11 cellular contexts compared by ENCODE assay signal in the genomic region with DNA sequence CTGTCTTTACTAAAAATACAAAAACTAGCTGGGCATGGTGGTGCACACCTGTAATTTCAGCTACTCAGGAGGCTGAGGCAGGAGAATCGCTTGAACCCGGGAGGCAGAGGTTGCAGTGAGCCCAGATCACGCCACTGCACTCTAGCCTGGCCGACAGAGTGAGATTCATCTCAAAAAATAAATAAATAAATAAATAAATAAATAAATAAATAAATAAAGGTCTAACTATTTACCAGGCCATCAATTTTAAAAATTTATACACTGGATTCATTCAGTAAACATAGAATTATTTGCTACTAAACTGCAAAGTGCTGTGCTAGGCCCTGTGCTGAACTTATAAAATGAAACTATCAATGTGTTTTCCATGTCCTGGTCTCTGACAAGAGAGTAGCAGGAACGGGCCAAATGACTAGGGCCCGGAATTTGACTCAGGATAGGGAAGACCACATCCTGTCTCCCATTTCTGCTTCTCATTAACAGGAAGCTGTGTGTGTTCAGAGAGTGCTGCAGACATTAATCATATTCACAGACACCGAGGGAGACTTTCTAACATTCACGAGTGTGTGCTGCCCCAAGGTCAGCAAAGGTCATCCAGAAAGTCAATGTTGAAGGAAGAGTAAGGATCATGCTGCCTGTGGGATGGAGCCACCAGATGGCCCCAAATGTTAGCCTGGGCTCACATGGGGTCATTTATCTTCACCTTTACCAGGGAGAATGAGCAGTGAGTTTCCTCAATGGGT.
DNase-seq lines count a peak whose midpoint lies in the region; ATAC-seq and TF ChIP-seq lines count a peak whose summit lies in the region.
"Had no signal": no experiment of that assay in that cellular context is flagged by ENCODE, and none has a peak within 500 bp of the region (broad histone marks: within the 10 kb centered on the region; RNA-seq: fewer than 3 reads in every experiment).

No MANE protein-coding gene starts in this region.

- no peaks in the 10 kb centered on the region for H3K27me3 ChIP-seq in CD8-positive, alpha-beta memory T cell (ENCODE audit: insufficient read depth, low read length, poor library complexity, severe bottlenecking)
- H3K27me3 ChIP-seq in Loucy (ENCODE audit: insufficient read depth, low read length, poor library complexity, severe bottlenecking) (no peaks in the 10 kb centered on the region), brain microvascular endothelial cell (replicated peaks) (no peaks in the 10 kb centered on the region), trophoblast cell (ENCODE audit: insufficient read depth, low read length) (no peaks in the 10 kb centered on the region), esophagus squamous epithelium (no peaks in the 10 kb centered on the region)

- no peaks in the 10 kb centered on the region for H3K36me3 Mint-ChIP-seq in CD8-positive, alpha-beta memory T cell
- H3K36me3 Mint-ChIP-seq: brain had no signal

- no peaks in the 10 kb centered on the region for H3K36me3 ChIP-seq in CD8-positive, alpha-beta memory T cell (ENCODE audit: insufficient read depth, low read length)
- no peaks in the 10 kb centered on the region for H3K36me3 ChIP-seq in Loucy (ENCODE audit: insufficient read depth, low read length)
- no peaks in the 10 kb centered on the region for H3K36me3 ChIP-seq in brain microvascular endothelial cell (replicated peaks)
- no peaks in the 10 kb centered on the region for H3K36me3 ChIP-seq in trophoblast cell (ENCODE audit: control insufficient read depth in 1 of 2, insufficient read depth in 2 of 2, low read length in 2 of 2)
- H3K36me3 ChIP-seq in esophagus squamous epithelium: no peaks in the 10 kb centered on the region

- H3K79me1 ChIP-seq in trophoblast cell (ENCODE audit: low read length): peaks cover 2% of the 10 kb centered on the region

- WGBS in trophoblast cell (ENCODE audit: extremely low coverage, insufficient coverage, insufficient read length): no CpG with 5 or more reads among the region's 8 CpGs
- 67 to 75% methylated on average over 8 of the region's 8 CpGs for WGBS in esophagus squamous epithelium, 2 donors

- H2AFZ ChIP-seq in Loucy (ENCODE audit: low read length) (no peak overlapping the region), trophoblast cell (ENCODE audit: insufficient read depth, low read length, poor library complexity) (no peak overlapping the region)

- no peak overlapping the region for H3K4ac ChIP-seq in trophoblast cell (ENCODE audit: low read depth, low read length)

- H3F3A ChIP-seq in Loucy (ENCODE audit: low read depth): no peaks in the 10 kb centered on the region

- peak overlapping the region in 7 of 8 donors; percentile 5 to 84 (median 70) for H3K27ac Mint-ChIP-seq in CD8-positive, alpha-beta memory T cell

- intact Hi-C loops in esophagus squamous epithelium (cut with DNase I): no loop called here

- peaks cover 40% of the 10 kb centered on the region for H3K4me1 ChIP-seq in CD8-positive, alpha-beta memory T cell (ENCODE audit: insufficient read depth, low read length)
- peaks cover 50% of the 10 kb centered on the region for H3K4me1 ChIP-seq in Loucy (ENCODE audit: insufficient read depth, low read length, poor library complexity, severe bottlenecking)
- H3K4me1 ChIP-seq in trophoblast cell (ENCODE audit: control insufficient read depth in 1 of 2, insufficient read depth in 2 of 2, low read length in 2 of 2): peaks cover 4 to 8% of the 10 kb centered on the region in 2 experiments
- H3K4me1 ChIP-seq in esophagus squamous epithelium: peaks cover 0 to 9% (median 0%) of the 10 kb centered on the region in 3 donors

- H3K18ac ChIP-seq in trophoblast cell (ENCODE audit: low read length): no peak overlapping the region

- CTCF ChIA-PET in CD8-positive, alpha-beta memory T cell (lab: Charles Lee): interaction anchor here (0.9 to 1.0 kb wide), 2 partner anchors 11 to 317 kb away, joined by 3 to 4 read pairs; no protein-coding TSS in a partner anchor

- H3K27me3 Mint-ChIP-seq in CD8-positive, alpha-beta memory T cell: peaks cover 0 to 4% of the 10 kb centered on the region in 2 donors

- no peak overlapping the region for H4K8ac ChIP-seq in trophoblast cell (ENCODE audit: low read depth, low read length)

- no peaks in the 10 kb centered on the region for H3K9me3 Mint-ChIP-seq in CD8-positive, alpha-beta memory T cell

- no peak overlapping the region for H2BK5ac ChIP-seq in trophoblast cell (ENCODE audit: low read depth, low read length, poor library complexity)

- H4K91ac ChIP-seq in trophoblast cell (ENCODE audit: low read depth, low read length): no peak overlapping the region

- peak overlapping the region in 6 of 7 donors; percentile 46 to 63 (median 58) for H3K4me3 Mint-ChIP-seq in CD8-positive, alpha-beta memory T cell
- H3K4me3 Mint-ChIP-seq: brain had no signal

- H3K4me2 ChIP-seq in Loucy (ENCODE audit: low read depth, low read length, poor library complexity, severe bottlenecking): no peak overlapping the region
- H3K4me2 ChIP-seq in trophoblast cell (ENCODE audit: low read length): no peak overlapping the region

- H2BK12ac ChIP-seq in trophoblast cell (ENCODE audit: low read length): no peak overlapping the region

- no peak overlapping the region for H4K12ac ChIP-seq in trophoblast cell (ENCODE audit: low read depth, low read length)

- no peaks in the 10 kb centered on the region for H3K9me2 ChIP-seq in Loucy (replicated peaks; ENCODE audit: low read depth, low read length)

- TF ChIP-seq CTCF in Loucy (conservative IDR thresholded peaks at IDR 0.05; ENCODE audit: low read length): no peak; the same call in 1 of the 2 replicates
- TF ChIP-seq CTCF in brain microvascular endothelial cell (IDR thresholded peaks at IDR 0.05; ENCODE audit: low read depth, low read length, missing control alignments): peak; percentile 11
- no peak for TF ChIP-seq CTCF in esophagus squamous epithelium (IDR thresholded peaks at IDR 0.05)

- TF ChIP-seq POLR2A in esophagus squamous epithelium (IDR thresholded peaks at IDR 0.05): no peak

- H2AK5ac ChIP-seq in trophoblast cell (ENCODE audit: low read length): no peak overlapping the region

- H3K4me3 ChIP-seq in CD8-positive, alpha-beta memory T cell (ENCODE audit: low read length): no peak overlapping the region
- H3K4me3 ChIP-seq in Loucy (ENCODE audit: low read length, poor library complexity, severe bottlenecking) (no peak overlapping the region), brain microvascular endothelial cell (ENCODE audit: low read depth, low read length) (no peak overlapping the region), trophoblast cell (ENCODE audit: low read depth, low read length) (no peak overlapping the region), esophagus squamous epithelium (no peak overlapping the region)

- H3K9ac ChIP-seq in Loucy (ENCODE audit: low read depth, low read length, poor library complexity, severe bottlenecking) (peak overlapping the region; percentile 39), trophoblast cell (ENCODE audit: low read length) (no peak overlapping the region)

- no peak overlapping the region for H2BK120ac ChIP-seq in trophoblast cell (ENCODE audit: insufficient read depth, low read length, poor library complexity)

- in situ Hi-C loops in brain microvascular endothelial cell (cut with HindIII; ENCODE audit: low pct_ligation_motif_present, low sequenced_read_pairs): loop anchor here (25.0 kb wide), 1 partner anchor 366 kb away; no protein-coding TSS in a partner anchor

- no peak overlapping the region for H3K27ac ChIP-seq in CD8-positive, alpha-beta memory T cell (ENCODE audit: low read depth, low read length)
- peak overlapping the region; percentile 65 for H3K27ac ChIP-seq in brain microvascular endothelial cell
- H3K27ac ChIP-seq in trophoblast cell (ENCODE audit: low read depth, low read length): no peak overlapping the region
- no peak overlapping the region for H3K27ac ChIP-seq in esophagus squamous epithelium

- H4K20me1 ChIP-seq in Loucy (ENCODE audit: insufficient read depth, low read length, poor library complexity, severe bottlenecking): no peaks in the 10 kb centered on the region

- no peaks in the 10 kb centered on the region for H3K9me3 ChIP-seq in CD8-positive, alpha-beta memory T cell (ENCODE audit: low read length)
- H3K9me3 ChIP-seq in Loucy (ENCODE audit: insufficient read depth, low read depth, low read length) (no peaks in the 10 kb centered on the region), trophoblast cell (ENCODE audit: insufficient read depth, low read depth, low read length) (no peaks in the 10 kb centered on the region), esophagus squamous epithelium (no peaks in the 10 kb centered on the region)

- POLR2A ChIA-PET in CD8-positive, alpha-beta memory T cell (lab: Charles Lee): interaction anchor here (0.6 to 1.1 kb wide), 2 partner anchors 306 to 318 kb away, joined by 3 read pairs; no protein-coding TSS in a partner anchor

- H3K4me1 Mint-ChIP-seq in CD8-positive, alpha-beta memory T cell: peaks cover 37 to 56% (median 51%) of the 10 kb centered on the region in 3 donors

- no peaks in the 10 kb centered on the region for H3K79me2 ChIP-seq in Loucy (ENCODE audit: insufficient read depth, low read length)
- no peaks in the 10 kb centered on the region for H3K79me2 ChIP-seq in trophoblast cell (ENCODE audit: control insufficient read depth, insufficient read depth, low read length, poor library complexity)

- ATAC-seq in GM19324 (IDR thresholded peaks at IDR 0.05; ENCODE audit: low FRiP score, unreplicated experiment): no peak

- no peak overlapping the region for H3K14ac ChIP-seq in trophoblast cell (ENCODE audit: low read length)

- no peak overlapping the region for H3K23ac ChIP-seq in trophoblast cell (ENCODE audit: low read length)

- DNase-seq in CD8-positive, alpha-beta memory T cell: no peak
- DNase-seq in brain microvascular endothelial cell: peak; percentile 85
- peak; percentile 74 for DNase-seq in myocyte (ENCODE audit: low read depth)
- DNase-seq in trophoblast cell: no peak
- no peak for DNase-seq in stimulated activated CD4-positive, alpha-beta T cell treated with anti-CD3 and anti-CD28 coated beads, Interleukin-4, amount 100 ng/mL, for 4 hours
- DNase-seq in esophagus squamous epithelium (lab: John Stamatoyannopoulos, UW): no peak
- DNase-seq: NCI-H1092; stimulated activated CD4-positive, alpha-beta T cell treated with anti-CD3 and anti-CD28 coated beads, Interleukin-1b, Interleukin-23, amount 100 ng/mL, for 48 hours had no signal

Comparison
In these comparisons a context has a peak if more than half of its experiments do, and no peak if none do; other contexts are left out.
1. DNase-seq: peak in brain microvascular endothelial cell (single experiment) and myocyte (single experiment); none in CD8-positive, alpha-beta memory T cell (0 of 5), trophoblast cell (0 of 2), stimulated activated CD4-positive, alpha-beta T cell treated with anti-CD3 and anti-CD28 coated beads, Interleukin-4, amount 100 ng/mL, for 4 hours (0 of 2) and esophagus squamous epithelium (single experiment).